ENCODE assay signal across 1 cellular context in genomic region chr17:83078378-83079339, GRCh38.
A peak's percentile ranks its signal among the peaks of the same experiment; 100 is the strongest.
TF ChIP-seq lines count a peak whose summit lies in the region.

No MANE protein-coding gene starts in this region.

TF ChIP-seq in HepG2, 621 proteins besides CTCF, POLR2A, EP300 and RAD21 (continued from another document and continues in another):
- TF ChIP-seq, protein P1, sequence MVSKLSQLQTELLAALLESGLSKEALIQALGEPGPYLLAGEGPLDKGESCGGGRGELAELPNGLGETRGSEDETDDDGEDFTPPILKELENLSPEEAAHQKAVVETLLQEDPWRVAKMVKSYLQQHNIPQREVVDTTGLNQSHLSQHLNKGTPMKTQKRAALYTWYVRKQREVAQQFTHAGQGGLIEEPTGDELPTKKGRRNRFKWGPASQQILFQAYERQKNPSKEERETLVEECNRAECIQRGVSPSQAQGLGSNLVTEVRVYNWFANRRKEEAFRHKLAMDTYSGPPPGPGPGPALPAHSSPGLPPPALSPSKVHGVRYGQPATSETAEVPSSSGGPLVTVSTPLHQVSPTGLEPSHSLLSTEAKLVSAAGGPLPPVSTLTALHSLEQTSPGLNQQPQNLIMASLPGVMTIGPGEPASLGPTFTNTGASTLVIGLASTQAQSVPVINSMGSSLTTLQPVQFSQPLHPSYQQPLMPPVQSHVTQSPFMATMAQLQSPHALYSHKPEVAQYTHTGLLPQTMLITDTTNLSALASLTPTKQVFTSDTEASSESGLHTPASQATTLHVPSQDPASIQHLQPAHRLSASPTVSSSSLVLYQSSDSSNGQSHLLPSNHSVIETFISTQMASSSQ (IDR thresholded peaks at IDR 0.05; ENCODE audit: low read depth) = no peak
- TF ChIP-seq, protein P1 (CRISPR knock-in tag; IDR thresholded peaks at IDR 0.05; ENCODE audit: borderline replicate concordance) = no peak
- TF ChIP-seq SUZ12 (IDR thresholded peaks at IDR 0.05; ENCODE audit: low read depth, low read length) = no peak
- TF ChIP-seq ZNF800 (CRISPR knock-in tag; IDR thresholded peaks at IDR 0.05) = peak; percentile 88
- TF ChIP-seq ATRX (CRISPR knock-in tag; IDR thresholded peaks at IDR 0.05; ENCODE audit: borderline replicate concordance) = no peak
- TF ChIP-seq ISL2 (CRISPR knock-in tag; IDR thresholded peaks at IDR 0.05) = 0 out of 2 replicates have a peak, but pooled peaks have one; percentile 16
- peak; percentile 33; the same call in 1 of the 2 replicates for TF ChIP-seq ZNF777 (CRISPR knock-in tag; IDR thresholded peaks at IDR 0.05)
- TF ChIP-seq, protein P2, sequence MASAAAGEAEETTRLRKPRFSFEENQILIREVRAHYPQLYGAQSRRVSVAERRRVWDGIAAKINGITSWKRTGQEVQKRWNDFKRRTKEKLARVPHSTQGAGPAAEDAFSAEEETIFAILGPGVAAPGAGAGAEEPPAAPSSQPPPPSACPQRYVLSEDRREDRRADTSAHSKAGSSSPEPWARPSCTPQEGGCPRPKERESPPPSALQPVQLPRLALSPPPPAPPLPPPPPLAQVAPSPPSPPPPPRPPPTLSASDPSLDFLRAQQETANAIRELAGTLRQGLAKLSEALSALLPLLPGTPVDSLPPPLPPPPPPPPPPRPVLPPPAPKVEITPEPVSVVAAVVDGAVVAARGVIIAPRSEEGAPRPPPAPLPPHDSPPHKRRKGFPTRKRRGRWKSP (CRISPR knock-in tag; IDR thresholded peaks at IDR 0.05) = no peak
- no peak for TF ChIP-seq SMARCC2 (IDR thresholded peaks at IDR 0.05)
- TF ChIP-seq NFIC (IDR thresholded peaks at IDR 0.05; ENCODE audit: low read length) = no peak
- TF ChIP-seq ZNF350 (CRISPR knock-in tag; IDR thresholded peaks at IDR 0.05; ENCODE audit: borderline replicate concordance, low read depth) = 0 out of 2 replicates have a peak, but pooled peaks have one; percentile 26
- TF ChIP-seq HNRNPL (IDR thresholded peaks at IDR 0.05; ENCODE audit: low read depth, low read length) = 0 out of 2 replicates have a peak, but pooled peaks have one; percentile 42
- TF ChIP-seq, protein P3, sequence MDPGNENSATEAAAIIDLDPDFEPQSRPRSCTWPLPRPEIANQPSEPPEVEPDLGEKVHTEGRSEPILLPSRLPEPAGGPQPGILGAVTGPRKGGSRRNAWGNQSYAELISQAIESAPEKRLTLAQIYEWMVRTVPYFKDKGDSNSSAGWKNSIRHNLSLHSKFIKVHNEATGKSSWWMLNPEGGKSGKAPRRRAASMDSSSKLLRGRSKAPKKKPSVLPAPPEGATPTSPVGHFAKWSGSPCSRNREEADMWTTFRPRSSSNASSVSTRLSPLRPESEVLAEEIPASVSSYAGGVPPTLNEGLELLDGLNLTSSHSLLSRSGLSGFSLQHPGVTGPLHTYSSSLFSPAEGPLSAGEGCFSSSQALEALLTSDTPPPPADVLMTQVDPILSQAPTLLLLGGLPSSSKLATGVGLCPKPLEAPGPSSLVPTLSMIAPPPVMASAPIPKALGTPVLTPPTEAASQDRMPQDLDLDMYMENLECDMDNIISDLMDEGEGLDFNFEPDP (CRISPR knock-in tag; conservative IDR thresholded peaks at IDR 0.05) = 0 out of 2 replicates have a peak, but pooled peaks have one; percentile 58
- 0 out of 2 replicates have a peak, but pooled peaks have one; percentile 50 for TF ChIP-seq IRX3 (CRISPR knock-in tag; IDR thresholded peaks at IDR 0.05; ENCODE audit: borderline replicate concordance, low read depth)
- TF ChIP-seq ZNF17 (CRISPR knock-in tag; IDR thresholded peaks at IDR 0.05) = no peak
- no peak for TF ChIP-seq TEAD3 (CRISPR knock-in tag; optimal IDR thresholded peaks at IDR 0.05; ENCODE audit: borderline replicate concordance)
- TF ChIP-seq XRCC5 (optimal IDR thresholded peaks at IDR 0.05; ENCODE audit: low read length) = peak; percentile 24
- no peak for TF ChIP-seq KLF11 (CRISPR knock-in tag; IDR thresholded peaks at IDR 0.05)
- TF ChIP-seq KDM5A (IDR thresholded peaks at IDR 0.05; ENCODE audit: borderline replicate concordance, low read length) = no peak
- peak; percentile 99 for TF ChIP-seq EZH2 (conservative IDR thresholded peaks at IDR 0.05; ENCODE audit: low read depth, low read length)
- no peak for TF ChIP-seq ZNF570 (CRISPR knock-in tag; IDR thresholded peaks at IDR 0.05; ENCODE audit: borderline replicate concordance)
- TF ChIP-seq KLF13 (CRISPR knock-in tag; IDR thresholded peaks at IDR 0.05) = no peak
- TF ChIP-seq RAD51 (IDR thresholded peaks at IDR 0.05; ENCODE audit: borderline replicate concordance) = no peak
- TF ChIP-seq GABPB1 (CRISPR knock-in tag; IDR thresholded peaks at IDR 0.05) = peak; percentile 41; the same call in 1 of the 2 replicates
- TF ChIP-seq, protein P4, sequence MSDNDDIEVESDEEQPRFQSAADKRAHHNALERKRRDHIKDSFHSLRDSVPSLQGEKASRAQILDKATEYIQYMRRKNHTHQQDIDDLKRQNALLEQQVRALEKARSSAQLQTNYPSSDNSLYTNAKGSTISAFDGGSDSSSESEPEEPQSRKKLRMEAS (IDR thresholded peaks at IDR 0.05) = no peak
- TF ChIP-seq ZNF207 (IDR thresholded peaks at IDR 0.05; ENCODE audit: borderline replicate concordance) = no peak
- TF ChIP-seq U2AF2 (IDR thresholded peaks at IDR 0.05; ENCODE audit: low read depth, low read length) = no peak
- no peak for TF ChIP-seq NR2C2 (CRISPR knock-in tag; IDR thresholded peaks at IDR 0.05; ENCODE audit: borderline replicate concordance)
- peak; percentile 38; the same call in 1 of the 2 replicates for TF ChIP-seq ZNF687 (CRISPR knock-in tag; IDR thresholded peaks at IDR 0.05)
- no peak for TF ChIP-seq ATF2 (CRISPR knock-in tag; IDR thresholded peaks at IDR 0.05)
- peak; percentile 58 for TF ChIP-seq ZNF263 (CRISPR knock-in tag; IDR thresholded peaks at IDR 0.05)
- no peak for TF ChIP-seq STAT6 (CRISPR knock-in tag; IDR thresholded peaks at IDR 0.05; ENCODE audit: borderline replicate concordance)
- peak; percentile 81; the same call in 1 of the 2 replicates for TF ChIP-seq MTF2 (CRISPR knock-in tag; IDR thresholded peaks at IDR 0.05; ENCODE audit: borderline replicate concordance)
- TF ChIP-seq ZNF446 (CRISPR knock-in tag; IDR thresholded peaks at IDR 0.05) = no peak
- TF ChIP-seq PTBP1 (IDR thresholded peaks at IDR 0.05; ENCODE audit: low read depth, low read length, poor library complexity, severe bottlenecking) = no peak
- TF ChIP-seq ZNF792 (CRISPR knock-in tag; IDR thresholded peaks at IDR 0.05) = no peak
- TF ChIP-seq, protein P5, sequence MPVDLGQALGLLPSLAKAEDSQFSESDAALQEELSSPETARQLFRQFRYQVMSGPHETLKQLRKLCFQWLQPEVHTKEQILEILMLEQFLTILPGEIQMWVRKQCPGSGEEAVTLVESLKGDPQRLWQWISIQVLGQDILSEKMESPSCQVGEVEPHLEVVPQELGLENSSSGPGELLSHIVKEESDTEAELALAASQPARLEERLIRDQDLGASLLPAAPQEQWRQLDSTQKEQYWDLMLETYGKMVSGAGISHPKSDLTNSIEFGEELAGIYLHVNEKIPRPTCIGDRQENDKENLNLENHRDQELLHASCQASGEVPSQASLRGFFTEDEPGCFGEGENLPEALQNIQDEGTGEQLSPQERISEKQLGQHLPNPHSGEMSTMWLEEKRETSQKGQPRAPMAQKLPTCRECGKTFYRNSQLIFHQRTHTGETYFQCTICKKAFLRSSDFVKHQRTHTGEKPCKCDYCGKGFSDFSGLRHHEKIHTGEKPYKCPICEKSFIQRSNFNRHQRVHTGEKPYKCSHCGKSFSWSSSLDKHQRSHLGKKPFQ (CRISPR knock-in tag; IDR thresholded peaks at IDR 0.05; ENCODE audit: insufficient replicate concordance) = no peak
- no peak for TF ChIP-seq FOXK1 (CRISPR knock-in tag; IDR thresholded peaks at IDR 0.05; ENCODE audit: borderline replicate concordance, low read depth)
- TF ChIP-seq ZNF343 (CRISPR knock-in tag; IDR thresholded peaks at IDR 0.05) = no peak
- TF ChIP-seq SMAD3 (CRISPR knock-in tag; IDR thresholded peaks at IDR 0.05) = no peak
